In genomic region chr10:18660816-18661431, GRCh38 we compare ENCODE assay signal across 10 cellular contexts. TPM values are rescaled to one million over a fixed set of nuclear protein-coding genes. Genes with fewer than 3 reads are reported as not detected.
DNase-seq lines count a peak whose midpoint lies in the region; ATAC-seq lines count a peak whose summit lies in the region.
"Had no signal": no experiment of that assay in that cellular context is flagged by ENCODE, and none has a peak within 500 bp of the region (broad histone marks: within the 10 kb centered on the region; RNA-seq: fewer than 3 reads in every experiment).

No MANE protein-coding gene starts in this region.

- H3K27me3 Mint-ChIP-seq in activated T-cell treated with anti-CD3 and anti-CD28 coated beads, Interleukin-2, amount 50 U/mL, for 24 hours = no peaks in the 10 kb centered on the region
- no peaks in the 10 kb centered on the region for H3K27me3 Mint-ChIP-seq in activated naive CD8-positive, alpha-beta T cell
- H3K27me3 Mint-ChIP-seq in stimulated activated naive CD8-positive, alpha-beta T cell treated with anti-CD3 and anti-CD28 coated beads, Interleukin-15, amount 100 ng/mL, for 72 hours = no peaks in the 10 kb centered on the region

- ATAC-seq in stimulated activated naive CD8-positive, alpha-beta T cell treated with anti-CD3 and anti-CD28 coated beads, Interleukin-15, amount 100 ng/mL, for 72 hours = no peak
- ATAC-seq in HG02938 (IDR thresholded peaks at IDR 0.05; ENCODE audit: unreplicated experiment) = no peak

- in situ Hi-C loops in G401 (cut with HindIII; ENCODE audit: low sequenced_read_pairs) = no loop called here

- H3K27ac ChIP-seq in iPS-20b (ENCODE audit: low read length) = no peak overlapping the region

- peak overlapping the region; percentile 98 for H3K4me3 Mint-ChIP-seq in activated T-cell treated with anti-CD3 and anti-CD28 coated beads, Interleukin-2, amount 50 U/mL, for 24 hours
- H3K4me3 Mint-ChIP-seq in activated naive CD8-positive, alpha-beta T cell = peak overlapping the region; percentile 86
- H3K4me3 Mint-ChIP-seq in stimulated activated naive CD8-positive, alpha-beta T cell treated with anti-CD3 and anti-CD28 coated beads, Interleukin-15, amount 100 ng/mL, for 72 hours = peak overlapping the region; percentile 78 to 79

- peaks cover 51% of the 10 kb centered on the region for H3K36me3 Mint-ChIP-seq in activated T-cell treated with anti-CD3 and anti-CD28 coated beads, Interleukin-2, amount 50 U/mL, for 24 hours (ENCODE audit: low read depth)
- peaks cover 5% of the 10 kb centered on the region for H3K36me3 Mint-ChIP-seq in activated naive CD8-positive, alpha-beta T cell

- no peak for DNase-seq in activated T-cell treated with anti-CD3 and anti-CD28 coated beads, Interleukin-2, amount 50 U/mL, for 24 hours
- no peak for DNase-seq in activated T-cell treated with anti-CD3 and anti-CD28 coated beads, Interleukin-2, amount 50 U/mL, for 48 hours
- no peak for DNase-seq in stimulated activated naive CD8-positive, alpha-beta T cell treated with anti-CD3 and anti-CD28 coated beads, Interleukin-15, amount 100 ng/mL, for 72 hours
- no peak for DNase-seq in glomerular visceral epithelial cell (ENCODE audit: extremely low spot score)
- DNase-seq in G401 (ENCODE audit: low spot score) = no peak
- DNase-seq: AML-193, occipital lobe had no signal

- H3K9me3 Mint-ChIP-seq in activated T-cell treated with anti-CD3 and anti-CD28 coated beads, Interleukin-2, amount 50 U/mL, for 24 hours = no peaks in the 10 kb centered on the region
- H3K9me3 Mint-ChIP-seq in activated naive CD8-positive, alpha-beta T cell (ENCODE audit: low read depth) = no peaks in the 10 kb centered on the region
- no peaks in the 10 kb centered on the region for H3K9me3 Mint-ChIP-seq in stimulated activated naive CD8-positive, alpha-beta T cell treated with anti-CD3 and anti-CD28 coated beads, Interleukin-15, amount 100 ng/mL, for 72 hours

- H3K9me3 ChIP-seq in iPS-20b (ENCODE audit: insufficient read depth, low read depth, low read length) = no peaks in the 10 kb centered on the region

- peak overlapping the region; percentile 93; the same call in 1 of the 2 replicates for H3K9ac ChIP-seq in iPS-20b (ENCODE audit: low read depth, low read length)

- H3K27me3 ChIP-seq in iPS-20b (ENCODE audit: insufficient read depth, low read length) = no peaks in the 10 kb centered on the region

- no peaks in the 10 kb centered on the region for H3K36me3 ChIP-seq in iPS-20b (ENCODE audit: insufficient read depth, low read depth, low read length)

- H3K4me1 Mint-ChIP-seq in activated T-cell treated with anti-CD3 and anti-CD28 coated beads, Interleukin-2, amount 50 U/mL, for 24 hours (ENCODE audit: low read depth) = peaks cover 53% of the 10 kb centered on the region
- H3K4me1 Mint-ChIP-seq in activated naive CD8-positive, alpha-beta T cell (ENCODE audit: low read depth) = peaks cover 57% of the 10 kb centered on the region
- peaks cover 49% of the 10 kb centered on the region for H3K4me1 Mint-ChIP-seq in stimulated activated naive CD8-positive, alpha-beta T cell treated with anti-CD3 and anti-CD28 coated beads, Interleukin-15, amount 100 ng/mL, for 72 hours

- peaks cover 29% of the 10 kb centered on the region for H3K4me1 ChIP-seq in iPS-20b (ENCODE audit: insufficient read depth, low read length)

- peak overlapping the region; percentile 16 for H3K27ac Mint-ChIP-seq in activated T-cell treated with anti-CD3 and anti-CD28 coated beads, Interleukin-2, amount 50 U/mL, for 24 hours
- H3K27ac Mint-ChIP-seq in activated naive CD8-positive, alpha-beta T cell = no peak overlapping the region
- H3K27ac Mint-ChIP-seq in stimulated activated naive CD8-positive, alpha-beta T cell treated with anti-CD3 and anti-CD28 coated beads, Interleukin-15, amount 100 ng/mL, for 72 hours = peak overlapping the region; percentile 88 to 92

- peak overlapping the region; percentile 89 for H3K4me3 ChIP-seq in iPS-20b (ENCODE audit: low read length)

RNA-seq across cellular contexts. Expression of gene ARL5B, which starts 1.7 kb away (rescaled TPM):
- total RNA-seq in G401 (2014; rRNA removed; shearing (Covaris generic)) = 17.7 and 29.8 TPM in 2 replicates

RNA-seq across cellular contexts. Expression of gene NSUN6, which starts 9.5 kb away (rescaled TPM):
- 6.0 and 6.3 TPM in 2 replicates for total RNA-seq in G401 (2014; rRNA removed; shearing (Covaris generic))
